ENCODE assay signal across 10 cellular contexts in genomic region chr2:182870227-182870626, GRCh38.
DNase-seq lines count a peak whose midpoint lies in the region; ATAC-seq and TF ChIP-seq lines count a peak whose summit lies in the region.
"Had no signal": no experiment of that assay in that cellular context is flagged by ENCODE, and none has a peak within 500 bp of the region (broad histone marks: within the 10 kb centered on the region; RNA-seq: fewer than 3 reads in every experiment).

No MANE protein-coding gene starts in this region.

- DNase-seq in COLO668 (lab: John Stamatoyannopoulos, UW; ENCODE audit: unreplicated experiment) (peak; percentile 51), NCI-H82 treated with DMSO at 0.1 percent for 48 hours (lab: John Stamatoyannopoulos, UW; ENCODE audit: unreplicated experiment) (peak; percentile 32), erythroblast (lab: John Stamatoyannopoulos, UW) (peak; percentile 37 to 54), GM03348 (ENCODE audit: low spot score) (no peak), SIG-M5 treated with dmso at 0.1 percent for 504 hours (lab: John Stamatoyannopoulos, UW; ENCODE audit: unreplicated experiment) (no peak), NCI-H526 treated with DMSO at 0.1 percent for 48 hours (lab: John Stamatoyannopoulos, UW) (no peak)
- DNase-seq: ovary; stimulated activated naive CD4-positive, alpha-beta T cell treated with Interleukin-2 at 50 U/mL for 16 hours had no signal

- peak; percentile 43; the same call in 1 of the 2 replicates for TF ChIP-seq CTCF in GM12874 (IDR thresholded peaks at IDR 0.05; ENCODE audit: insufficient read depth, low read depth, low read length)

- TF ChIP-seq POLR2A in erythroblast (IDR thresholded peaks at IDR 0.05; ENCODE audit: low read length), result no peak

- ATAC-seq in HG02970 (IDR thresholded peaks at IDR 0.05; ENCODE audit: low FRiP score, unreplicated experiment), result no peak

Comparison
In these comparisons a context has a peak if more than half of its experiments do, and no peak if none do; other contexts are left out.
1. DNase-seq: peak in COLO668 (single experiment), NCI-H82 treated with DMSO at 0.1 percent for 48 hours (single experiment) and erythroblast (2 of 2); none in GM03348 (single experiment), SIG-M5 treated with dmso at 0.1 percent for 504 hours (single experiment) and NCI-H526 treated with DMSO at 0.1 percent for 48 hours (single experiment).